8 cellular contexts compared by ENCODE assay signal in genomic region chr5:136424835-136425694, GRCh38. TPM values are rescaled to one million over a fixed set of nuclear protein-coding genes. Genes with fewer than 3 reads are reported as not detected.
DNase-seq lines count a peak whose midpoint lies in the region; ATAC-seq and TF ChIP-seq lines count a peak whose summit lies in the region.

No MANE protein-coding gene starts in this region.

- H3K9me2 ChIP-seq in PC-3 (replicated peaks; ENCODE audit: low read length), result no peaks in the 10 kb centered on the region

- H2AFZ ChIP-seq in DND-41 (ENCODE audit: low read depth, low read length), result no peak overlapping the region
- no peak overlapping the region for H2AFZ ChIP-seq in IMR-90 (replicated peaks; ENCODE audit: low read length, poor library complexity)
- H2AFZ ChIP-seq in PC-3 (ENCODE audit: low read length), result no peak overlapping the region

- TF ChIP-seq POLR2A in IMR-90 (IDR thresholded peaks at IDR 0.05; ENCODE audit: low read depth, low read length), result no peak

- peak; percentile 78 for ATAC-seq in DND-41 (ENCODE audit: insufficient read depth, low read depth)
- ATAC-seq in GM19467 (IDR thresholded peaks at IDR 0.05; ENCODE audit: unreplicated experiment), result peak; percentile 80
- peak; percentile 61; the same call in 1 of the 2 replicates for ATAC-seq in IMR-90 (ENCODE audit: low read depth)
- ATAC-seq in PC-3, result peak; percentile 57; the same call in 1 of the 2 replicates

- no peaks in the 10 kb centered on the region for H4K20me1 ChIP-seq in DND-41 (ENCODE audit: insufficient read depth, low read length)
- no peaks in the 10 kb centered on the region for H4K20me1 ChIP-seq in IMR-90 (ENCODE audit: insufficient read depth, low read length)
- H4K20me1 ChIP-seq in PC-3 (ENCODE audit: low read length), result no peaks in the 10 kb centered on the region

- CTCF ChIA-PET in IMR-90 (lab: Yijun Ruan, JAX) (interaction anchor here (0.5 kb wide), 1 partner anchor 211 kb away, joined by 3 read pairs; no protein-coding TSS in a partner anchor), PC-3 (lab: Charles Lee) (no interaction called here)

- no peak overlapping the region for H3K56ac ChIP-seq in IMR-90 (ENCODE audit: extremely low read depth, insufficient read depth, low read length)

- dilution Hi-C loops in IMR-90 (cut with HindIII; ENCODE audit: low sequenced_read_pairs, unreplicated experiment), result no loop called here

- no peaks in the 10 kb centered on the region for H3K9me1 ChIP-seq in IMR-90 (ENCODE audit: insufficient read depth, low read length)

- no peak overlapping the region for H2BK20ac ChIP-seq in IMR-90 (ENCODE audit: low read depth, low read length)

- TF ChIP-seq CTCF in DND-41 (IDR thresholded peaks at IDR 0.05; ENCODE audit: borderline replicate concordance, extremely low read depth, low read length, poor library complexity, severe bottlenecking) (peak; percentile 82), IMR-90 (conservative IDR thresholded peaks at IDR 0.05; ENCODE audit: low read depth, low read length) (peak; percentile 61), PC-3 (conservative IDR thresholded peaks at IDR 0.05; ENCODE audit: low read depth, low read length) (peak; percentile 75), ascending aorta (IDR thresholded peaks at IDR 0.05) (peak; percentile 2 to 57 (median 36))

- no peaks in the 10 kb centered on the region for H3F3A ChIP-seq in PC-3 (ENCODE audit: low read length, unreplicated experiment)

- no peak overlapping the region for H3K23ac ChIP-seq in IMR-90 (ENCODE audit: low read depth, low read length)

- no peak overlapping the region for H3K4ac ChIP-seq in IMR-90 (ENCODE audit: low read depth, low read length)

- TF ChIP-seq RAD21 in IMR-90 (IDR thresholded peaks at IDR 0.05; ENCODE audit: low read length), result peak; percentile 58

- no peak overlapping the region for H4K8ac ChIP-seq in IMR-90 (ENCODE audit: low read depth in 2 of 2, low read length in 2 of 2)

- no peak overlapping the region for H2BK120ac ChIP-seq in IMR-90 (ENCODE audit: low read depth, low read length)

- H3K18ac ChIP-seq in IMR-90 (ENCODE audit: low read depth, low read length), result no peak overlapping the region

- H4K5ac ChIP-seq in IMR-90 (ENCODE audit: low read depth, low read length), result no peak overlapping the region

- WGBS in IMR-90 (ENCODE audit: extremely low coverage in 2 of 2, insufficient read length in 1 of 2), 2 experiments, result 37% methylated on average over 2 of the region's 12 CpGs; no CpG with 5 or more reads in 1 of the 2 experiments

- no peaks in the 10 kb centered on the region for H3K9me3 ChIP-seq in DND-41 (ENCODE audit: insufficient read depth, low read length, severe bottlenecking)
- H3K9me3 ChIP-seq in IMR-90 (ENCODE audit: control insufficient read depth, insufficient read depth, low read length), result no peaks in the 10 kb centered on the region; the same call in 1 of the 2 replicates
- H3K9me3 ChIP-seq in PC-3 (ENCODE audit: low read length), result no peaks in the 10 kb centered on the region
- no peaks in the 10 kb centered on the region for H3K9me3 ChIP-seq in ascending aorta

- no peaks in the 10 kb centered on the region for H3K79me2 ChIP-seq in DND-41 (ENCODE audit: insufficient read depth, low read length)
- H3K79me2 ChIP-seq in PC-3 (ENCODE audit: low read length), result no peaks in the 10 kb centered on the region

- no peak overlapping the region for H3K9ac ChIP-seq in DND-41 (ENCODE audit: low read depth, low read length)
- H3K9ac ChIP-seq in IMR-90 (ENCODE audit: low read depth, low read length), result no peak overlapping the region
- H3K9ac ChIP-seq in PC-3 (ENCODE audit: low read length), result no peak overlapping the region

- no peak overlapping the region for H2BK5ac ChIP-seq in IMR-90 (ENCODE audit: low read depth, low read length, poor library complexity, severe bottlenecking)

- no peak overlapping the region for H3K4me2 ChIP-seq in DND-41 (ENCODE audit: insufficient read depth, low read length)
- no peak overlapping the region for H3K4me2 ChIP-seq in IMR-90 (ENCODE audit: low read depth, low read length)
- no peak overlapping the region for H3K4me2 ChIP-seq in PC-3 (ENCODE audit: low read length)

- DNase-seq in DND-41 (peak; percentile 69), IMR-90 (peak; percentile 33), PC-3 (peak; percentile 59), ascending aorta (ENCODE audit: low spot score in 2 of 2) (peak in 1 of 2 donors; percentile 69), iPS DF 19.7 (ENCODE audit: low read depth, low spot score) (peak; percentile 50), cerebellar nuclear complex (lab: John Stamatoyannopoulos, UW) (no peak)
- DNase-seq in stimulated activated CD4-positive, alpha-beta T cell treated with anti-CD3 and anti-CD28 coated beads, Interleukin-12 subunit alpha, Interleukin-12 subunit beta, amount 100 ng/mL, for 48 hours (ENCODE audit: low read depth in 2 of 3, low spot score in 1 of 3), result peak; percentile 8 to 46 (median 24)

- intact Hi-C loops in IMR-90 (cut with micrococcal nuclease) (loop anchor here (1.0 to 10.0 kb wide), 3 partner anchors 176 to 540 kb away; no protein-coding TSS in a partner anchor), PC-3 (cut with micrococcal nuclease) (loop anchor here (10.0 kb wide), 1 partner anchor 170 kb away; no protein-coding TSS in a partner anchor), ascending aorta (cut with DNase I) (loop anchor here (2.0 kb wide), 1 partner anchor 176 kb away; no protein-coding TSS in a partner anchor)

- no TSS peak for BruUV-seq in IMR-90 (replicated peaks; lab: Mats Ljungman, UMichigan)
- no TSS peak for BruUV-seq in PC-3 (replicated peaks; lab: Mats Ljungman, UMichigan)

- H3K4me3 ChIP-seq in DND-41 (ENCODE audit: low read depth in 1 of 2, low read length in 2 of 2), result no peak overlapping the region
- no peak overlapping the region for H3K4me3 ChIP-seq in IMR-90 (ENCODE audit: insufficient read depth, low read depth, low read length)
- H3K4me3 ChIP-seq in PC-3 (ENCODE audit: low read length), result no peak overlapping the region
- no peak overlapping the region for H3K4me3 ChIP-seq in ascending aorta

- H3K27me3 ChIP-seq in DND-41 (ENCODE audit: insufficient read depth, low read length, poor library complexity), result no peaks in the 10 kb centered on the region
- no peaks in the 10 kb centered on the region for H3K27me3 ChIP-seq in IMR-90 (ENCODE audit: control insufficient read depth, insufficient read depth, low read length)
- H3K27me3 ChIP-seq in PC-3 (ENCODE audit: low read length), result peaks cover 21% of the 10 kb centered on the region
- no peaks in the 10 kb centered on the region for H3K27me3 ChIP-seq in ascending aorta

- no peak overlapping the region for H2AK9ac ChIP-seq in IMR-90 (replicated peaks; ENCODE audit: low read depth, low read length, poor library complexity)

- H3K36me3 ChIP-seq in DND-41 (ENCODE audit: insufficient read depth, low read length) (no peaks in the 10 kb centered on the region), IMR-90 (ENCODE audit: control insufficient read depth, insufficient read depth, low read length) (no peaks in the 10 kb centered on the region), PC-3 (ENCODE audit: low read depth, low read length) (no peaks in the 10 kb centered on the region), ascending aorta (no peaks in the 10 kb centered on the region)

- POLR2A ChIA-PET in IMR-90 (lab: Charles Lee; ENCODE audit: unreplicated experiment), result no interaction called here
- POLR2A ChIA-PET in PC-3 (lab: Charles Lee; ENCODE audit: unreplicated experiment), result no interaction called here

- no peak overlapping the region for H2AK5ac ChIP-seq in IMR-90 (ENCODE audit: low read depth, low read length)

- H3K4me1 ChIP-seq in DND-41 (ENCODE audit: insufficient read depth, low read length), result no peaks in the 10 kb centered on the region
- H3K4me1 ChIP-seq in IMR-90 (ENCODE audit: control insufficient read depth, insufficient read depth, low read length), result no peaks in the 10 kb centered on the region
- H3K4me1 ChIP-seq in PC-3 (ENCODE audit: insufficient read depth, low read length), result no peaks in the 10 kb centered on the region
- H3K4me1 ChIP-seq in ascending aorta, result no peaks in the 10 kb centered on the region

- in situ Hi-C loops in IMR-90 (cut with MboI; ENCODE audit: low sequenced_read_pairs), result loop anchor here (10.0 kb wide), 1 partner anchor 180 kb away; no protein-coding TSS in a partner anchor

- H3K79me1 ChIP-seq in IMR-90 (ENCODE audit: low read depth in 1 of 2, low read length in 2 of 2), result no peaks in the 10 kb centered on the region

- H3K27ac ChIP-seq in DND-41 (ENCODE audit: low read length), result no peak overlapping the region
- H3K27ac ChIP-seq in IMR-90 (ENCODE audit: insufficient read depth, low read length), result no peak overlapping the region
- H3K27ac ChIP-seq in PC-3 (ENCODE audit: low read length), result no peak overlapping the region
- H3K27ac ChIP-seq in ascending aorta, result no peak overlapping the region

- H2BK15ac ChIP-seq in IMR-90 (ENCODE audit: low read depth, low read length), result no peak overlapping the region

- no peak overlapping the region for H3K14ac ChIP-seq in IMR-90 (replicated peaks; ENCODE audit: low read depth, low read length)

- no peak overlapping the region for H4K91ac ChIP-seq in IMR-90 (ENCODE audit: insufficient read depth, low read depth, low read length)

TF ChIP-seq in IMR-90, 13 proteins besides CTCF, POLR2A, EP300 and RAD21:
- TF ChIP-seq SMC3 (IDR thresholded peaks at IDR 0.05; ENCODE audit: low read depth, low read length) (peak; percentile 67), RCOR1 (IDR thresholded peaks at IDR 0.05; ENCODE audit: insufficient replicate concordance, low read length) (no peak), NFE2L2 (IDR thresholded peaks at IDR 0.05; ENCODE audit: low read depth, low read length) (no peak)

RNA-seq across cellular contexts. Expression of gene TRPC7, which starts 59.7 kb away (rescaled TPM):
- total RNA-seq in IMR-90 (2012; rRNA removed) (not detected in 2 replicates), PC-3 (2014; rRNA removed) (not detected in 2 replicates), ascending aorta (not detected)
- not detected in 2 replicates for polyA plus RNA-seq in IMR-90 (2012; rRNA removed)
- not detected in 2 replicates for polyA plus RNA-seq in IMR-90 (2012; cell fraction: cytosol; rRNA removed)
- not detected in 2 replicates for polyA plus RNA-seq in IMR-90 (2012; cell fraction: nucleus; rRNA removed; ENCODE audit: low replicate concordance)

Comparison
In these comparisons a context has a peak if more than half of its experiments do, and no peak if none do; other contexts are left out.
1. DNase-seq: peak in DND-41 (single experiment), IMR-90 (single experiment), PC-3 (single experiment), iPS DF 19.7 (single experiment) and stimulated activated CD4-positive, alpha-beta T cell treated with anti-CD3 and anti-CD28 coated beads, Interleukin-12 subunit alpha, Interleukin-12 subunit beta, amount 100 ng/mL, for 48 hours (3 of 3); none in cerebellar nuclear complex (0 of 2).
2. Peak in every context shown above with its lines, with median percentiles within 50 percentile points of each other: ATAC-seq and CTCF ChIP-seq.